In the genomic region with DNA sequence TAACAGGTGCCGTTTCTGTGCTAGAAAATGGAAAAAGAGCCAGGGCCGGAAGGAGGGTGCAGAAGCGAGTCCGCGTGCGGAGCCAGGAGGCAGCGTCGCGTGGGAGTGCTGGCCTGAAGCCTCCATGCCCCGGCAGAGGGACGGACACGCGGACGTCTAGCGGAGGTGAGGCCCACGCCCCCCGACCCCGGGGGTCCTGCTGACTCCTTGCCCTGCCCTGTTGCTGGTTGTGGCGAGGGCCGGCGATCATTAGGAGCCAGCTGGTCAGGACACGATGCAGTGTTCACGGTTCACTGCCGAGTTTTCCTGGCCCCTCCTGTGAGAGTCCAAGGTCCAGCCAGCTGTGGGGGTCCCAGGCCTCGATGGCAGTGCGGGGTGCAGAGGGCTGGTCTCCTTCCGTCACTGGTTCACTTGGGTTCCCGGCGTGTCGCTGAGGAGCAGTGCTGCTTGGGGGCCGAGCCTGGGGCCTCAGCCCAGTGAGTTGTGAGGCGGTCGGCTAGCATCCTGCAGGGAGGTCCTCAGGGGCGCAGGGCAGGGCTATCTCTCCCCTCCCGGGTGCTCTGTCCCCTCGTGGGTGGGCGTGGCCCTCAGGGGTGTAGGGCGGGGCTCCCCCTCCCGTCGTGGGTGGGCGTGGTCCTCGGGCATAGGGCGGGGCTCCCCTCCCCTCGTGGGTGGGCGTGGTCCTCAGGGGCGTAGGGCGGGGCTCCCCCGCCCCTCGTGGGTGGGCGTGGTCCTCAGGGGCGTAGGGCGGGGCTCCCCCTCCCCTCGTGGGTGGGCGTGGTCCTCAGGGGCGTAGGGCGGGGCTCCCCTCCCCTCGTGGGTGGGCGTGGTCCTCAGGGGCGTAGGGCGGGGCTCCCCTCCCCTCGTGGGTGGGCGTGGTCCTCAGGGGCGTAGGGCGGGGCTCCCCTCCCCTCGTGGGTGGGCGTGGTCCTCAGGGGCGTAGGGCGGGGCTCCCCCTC, we compare ENCODE assay signal across 9 cellular contexts. TPM values are rescaled to one million over a fixed set of nuclear protein-coding genes. Genes with fewer than 3 reads are reported as not detected.
DNase-seq lines count a peak whose midpoint lies in the region; ATAC-seq and TF ChIP-seq lines count a peak whose summit lies in the region.
"Not testable (repeated sequence)": the region's sequence is repeated elsewhere in the genome, so short reads cannot be mapped to it uniquely, and the experiment has no call there.
"Had no signal": no experiment of that assay in that cellular context is flagged by ENCODE, and none has a peak within 500 bp of the region (broad histone marks: within the 10 kb centered on the region; RNA-seq: fewer than 3 reads in every experiment).

No MANE protein-coding gene starts in this region.

- not testable (repeated sequence) for H3K4me3 Mint-ChIP-seq in activated naive CD8-positive, alpha-beta T cell treated with anti-CD3 and anti-CD28 coated beads, Interleukin-2, amount 10 ng/mL, durations not matched to agents 7 days and 5 days; natural killer cell treated with Interleukin-12 subunit alpha and Interleukin-12 subunit beta and Interleukin-15 and Interleukin-18, amount 100 ng/mL, for 72 hours; stimulated activated naive CD8-positive, alpha-beta T cell treated with anti-CD3 and anti-CD28 coated beads, Interleukin-15, amount 100 ng/mL, for 72 hours
- peak overlapping the region; percentile 68 for H3K4me3 Mint-ChIP-seq in endothelial cell (ENCODE audit: unreplicated experiment)

- not testable (repeated sequence) for H3K4me1 ChIP-seq in HEK293 (ENCODE audit: control insufficient read depth, insufficient read depth, low read length); right cardiac atrium (ENCODE audit: control insufficient read depth, insufficient read depth, low read length)
- H3K4me1 ChIP-seq in SJCRH30, result peaks cover 23% of the 10 kb centered on the region

- ATAC-seq in activated naive CD8-positive, alpha-beta T cell treated with anti-CD3 and anti-CD28 coated beads, Interleukin-2, amount 10 ng/mL, durations not matched to agents 7 days and 5 days (ENCODE audit: low read depth), result peak; percentile 14
- peak in 1 of 2 donors; percentile 20 for ATAC-seq in right cardiac atrium
- not testable (repeated sequence) for ATAC-seq in natural killer cell treated with Interleukin-12 subunit alpha and Interleukin-12 subunit beta and Interleukin-15 and Interleukin-18, amount 100 ng/mL, for 72 hours
- peak; percentile 46 for ATAC-seq in stimulated activated naive CD8-positive, alpha-beta T cell treated with anti-CD3 and anti-CD28 coated beads, Interleukin-15, amount 100 ng/mL, for 72 hours

- intact Hi-C loops in right cardiac atrium (cut with DNase I), result not testable (repeated sequence)

- POLR2A ChIA-PET in HEK293 (lab: Yijun Ruan, JAX); activated naive CD8-positive, alpha-beta T cell treated with anti-CD3 and anti-CD28 coated beads, Interleukin-2, amount 10 ng/mL, durations not matched to agents 7 days and 5 days (lab: Charles Lee): not testable (repeated sequence)

- H3K27ac Mint-ChIP-seq in activated naive CD8-positive, alpha-beta T cell treated with anti-CD3 and anti-CD28 coated beads, Interleukin-2, amount 10 ng/mL, durations not matched to agents 7 days and 5 days; natural killer cell treated with Interleukin-12 subunit alpha and Interleukin-12 subunit beta and Interleukin-15 and Interleukin-18, amount 100 ng/mL, for 72 hours: not testable (repeated sequence)
- H3K27ac Mint-ChIP-seq in endothelial cell (ENCODE audit: unreplicated experiment), result peak overlapping the region; percentile 36
- H3K27ac Mint-ChIP-seq in stimulated activated naive CD8-positive, alpha-beta T cell treated with anti-CD3 and anti-CD28 coated beads, Interleukin-15, amount 100 ng/mL, for 72 hours, result peak overlapping the region in 1 of 2 donors; percentile 59

- not testable (repeated sequence) for H3K9me3 ChIP-seq in HEK293 (ENCODE audit: control insufficient read depth, insufficient read depth, low read depth, low read length); SJCRH30 (replicated peaks); right cardiac atrium (ENCODE audit: control insufficient read depth, low read length)

- peaks cover 11% of the 10 kb centered on the region for H3K36me3 Mint-ChIP-seq in activated naive CD8-positive, alpha-beta T cell treated with anti-CD3 and anti-CD28 coated beads, Interleukin-2, amount 10 ng/mL, durations not matched to agents 7 days and 5 days
- peaks cover 28% of the 10 kb centered on the region for H3K36me3 Mint-ChIP-seq in endothelial cell (ENCODE audit: low read depth, unreplicated experiment)
- H3K36me3 Mint-ChIP-seq in natural killer cell treated with Interleukin-12 subunit alpha and Interleukin-12 subunit beta and Interleukin-15 and Interleukin-18, amount 100 ng/mL, for 72 hours, result not testable (repeated sequence)

- peaks cover 0 to 52% of the 10 kb centered on the region in 2 experiments; a peak in 1 of 3 replicates for H3K36me3 ChIP-seq in HEK293 (ENCODE audit: control insufficient read depth in 2 of 2, insufficient read depth in 1 of 2, low read length in 2 of 2)
- peaks cover 63% of the 10 kb centered on the region for H3K36me3 ChIP-seq in SJCRH30

- H3K27ac ChIP-seq in HEK293 (ENCODE audit: extremely low read depth, low read depth, low read length); right cardiac atrium (ENCODE audit: low read length): not testable (repeated sequence)
- 0 out of 2 replicates have a peak overlapping the region, but pooled peaks have one; percentile 90 for H3K27ac ChIP-seq in SJCRH30

- H3K9me3 Mint-ChIP-seq in activated naive CD8-positive, alpha-beta T cell treated with anti-CD3 and anti-CD28 coated beads, Interleukin-2, amount 10 ng/mL, durations not matched to agents 7 days and 5 days; endothelial cell (ENCODE audit: unreplicated experiment); natural killer cell treated with Interleukin-12 subunit alpha and Interleukin-12 subunit beta and Interleukin-15 and Interleukin-18, amount 100 ng/mL, for 72 hours; stimulated activated naive CD8-positive, alpha-beta T cell treated with anti-CD3 and anti-CD28 coated beads, Interleukin-15, amount 100 ng/mL, for 72 hours: not testable (repeated sequence)

- not testable (repeated sequence) for DNase-seq in SJCRH30; activated naive CD8-positive, alpha-beta T cell treated with anti-CD3 and anti-CD28 coated beads, Interleukin-2, amount 10 ng/mL, durations not matched to agents 7 days and 5 days; endothelial cell (ENCODE audit: low spot score); stimulated activated naive CD8-positive, alpha-beta T cell treated with anti-CD3 and anti-CD28 coated beads, Interleukin-15, amount 100 ng/mL, for 72 hours
- DNase-seq in right cardiac atrium, result peak in 2 of 3 donors; percentile 52 to 63
- DNase-seq in natural killer cell treated with Interleukin-12 subunit alpha and Interleukin-12 subunit beta and Interleukin-15 and Interleukin-18, amount 100 ng/mL, for 72 hours (ENCODE audit: low spot score), result peak; percentile 59

- CTCF ChIA-PET in HEK293 (lab: Yijun Ruan, JAX), result not testable (repeated sequence)

- H3K27me3 ChIP-seq in SJCRH30; right cardiac atrium (ENCODE audit: control insufficient read depth, insufficient read depth): not testable (repeated sequence)

- not testable (repeated sequence) for H3K27me3 Mint-ChIP-seq in activated naive CD8-positive, alpha-beta T cell treated with anti-CD3 and anti-CD28 coated beads, Interleukin-2, amount 10 ng/mL, durations not matched to agents 7 days and 5 days; natural killer cell treated with Interleukin-12 subunit alpha and Interleukin-12 subunit beta and Interleukin-15 and Interleukin-18, amount 100 ng/mL, for 72 hours; stimulated activated naive CD8-positive, alpha-beta T cell treated with anti-CD3 and anti-CD28 coated beads, Interleukin-15, amount 100 ng/mL, for 72 hours
- peaks cover 10% of the 10 kb centered on the region for H3K27me3 Mint-ChIP-seq in endothelial cell (ENCODE audit: unreplicated experiment)

- TF ChIP-seq CTCF in HEK293 (tag by site-specific recombination; IDR thresholded peaks at IDR 0.05); endothelial cell (IDR thresholded peaks at IDR 0.05; ENCODE audit: unreplicated experiment): not testable (repeated sequence)

- WGBS in right cardiac atrium, result 94% methylated on average over 51 of the region's 68 CpGs

- H3K4me3 ChIP-seq in HEK293 (ENCODE audit: low read depth, low read length); SJCRH30; right cardiac atrium (ENCODE audit: low read length): not testable (repeated sequence)

- H3K4me1 Mint-ChIP-seq in activated naive CD8-positive, alpha-beta T cell treated with anti-CD3 and anti-CD28 coated beads, Interleukin-2, amount 10 ng/mL, durations not matched to agents 7 days and 5 days; endothelial cell (ENCODE audit: unreplicated experiment): not testable (repeated sequence)
- peaks cover 16 to 19% of the 10 kb centered on the region in 2 donors for H3K4me1 Mint-ChIP-seq in natural killer cell treated with Interleukin-12 subunit alpha and Interleukin-12 subunit beta and Interleukin-15 and Interleukin-18, amount 100 ng/mL, for 72 hours (ENCODE audit: low read depth in 2 of 2)
- H3K4me1 Mint-ChIP-seq in stimulated activated naive CD8-positive, alpha-beta T cell treated with anti-CD3 and anti-CD28 coated beads, Interleukin-15, amount 100 ng/mL, for 72 hours, result peaks cover 17% of the 10 kb centered on the region

RNA-seq across cellular contexts. Expression of gene PCGF3, which starts 25.6 kb away (rescaled TPM):
- total RNA-seq in SJCRH30 (2014; rRNA removed; shearing (Covaris generic)), result 50.3 and 60.4 TPM in 2 replicates
- 10 to 100 TPM; 45.4 to 51.6 TPM for total RNA-seq in activated naive CD8-positive, alpha-beta T cell treated with anti-CD3 and anti-CD28 coated beads, Interleukin-2, amount 10 ng/mL, durations not matched to agents 7 days and 5 days
- total RNA-seq in endothelial cell (ENCODE audit: unreplicated experiment) (84.5 TPM), right cardiac atrium (10 to 100 TPM; 25.0 to 28.6 (median 26.4) TPM)
- 30.1 TPM for polyA plus RNA-seq in right cardiac atrium
- 10 to 100 TPM; 50.6 to 54.3 TPM for total RNA-seq in natural killer cell treated with Interleukin-12 subunit alpha and Interleukin-12 subunit beta and Interleukin-15 and Interleukin-18, amount 100 ng/mL, for 72 hours

RNA-seq across cellular contexts. Expression of gene SLC49A3, which starts 42.3 kb away (rescaled TPM):
- 0.13 TPM in 1 of 2 replicates, not detected in the other for total RNA-seq in SJCRH30 (2014; rRNA removed; shearing (Covaris generic))
- total RNA-seq in activated naive CD8-positive, alpha-beta T cell treated with anti-CD3 and anti-CD28 coated beads, Interleukin-2, amount 10 ng/mL, durations not matched to agents 7 days and 5 days, result 1 to 10 TPM; 2.0 to 2.1 TPM
- total RNA-seq in endothelial cell (ENCODE audit: unreplicated experiment) (19.9 TPM), right cardiac atrium (10 to 100 TPM; 13.7 to 19.5 (median 16.9) TPM)
- polyA plus RNA-seq in right cardiac atrium, result 10.6 TPM
- 10 to 100 TPM; 10.5 to 15.9 TPM for total RNA-seq in natural killer cell treated with Interleukin-12 subunit alpha and Interleukin-12 subunit beta and Interleukin-15 and Interleukin-18, amount 100 ng/mL, for 72 hours
- polyA plus RNA-seq: AG04450; CD4-positive, alpha-beta memory T cell had no signal

RNA-seq across cellular contexts. Expression of gene MYL5, which starts 56.9 kb away (rescaled TPM):
- 3.2 and 3.4 TPM in 2 replicates for total RNA-seq in SJCRH30 (2014; rRNA removed; shearing (Covaris generic))
- total RNA-seq in activated naive CD8-positive, alpha-beta T cell treated with anti-CD3 and anti-CD28 coated beads, Interleukin-2, amount 10 ng/mL, durations not matched to agents 7 days and 5 days, result 10 to 100 TPM; 20.0 to 21.5 TPM
- total RNA-seq in endothelial cell (ENCODE audit: unreplicated experiment) (23.2 TPM), right cardiac atrium (1 to 10 TPM; 4.0 to 6.0 (median 4.7) TPM)
- polyA plus RNA-seq in right cardiac atrium, result 3.8 TPM
- 10 to 100 TPM; 13.5 to 24.6 TPM for total RNA-seq in natural killer cell treated with Interleukin-12 subunit alpha and Interleukin-12 subunit beta and Interleukin-15 and Interleukin-18, amount 100 ng/mL, for 72 hours

RNA-seq across cellular contexts. Expression of gene ATP5ME, which starts 57.1 kb away (rescaled TPM):
- total RNA-seq in SJCRH30 (2014; rRNA removed; shearing (Covaris generic)), result 338 and 409 TPM in 2 replicates
- 100 to 1,000 TPM; 184 to 191 TPM for total RNA-seq in activated naive CD8-positive, alpha-beta T cell treated with anti-CD3 and anti-CD28 coated beads, Interleukin-2, amount 10 ng/mL, durations not matched to agents 7 days and 5 days
- 289 TPM for total RNA-seq in endothelial cell (ENCODE audit: unreplicated experiment)
- 100 to 1,000 TPM; 689 to 911 (median 734) TPM for total RNA-seq in right cardiac atrium
- polyA plus RNA-seq in right cardiac atrium, result 1,352 TPM
- total RNA-seq in natural killer cell treated with Interleukin-12 subunit alpha and Interleukin-12 subunit beta and Interleukin-15 and Interleukin-18, amount 100 ng/mL, for 72 hours, result 100 to 1,000 TPM; 187 to 224 TPM
